ENCODE assay signal across 1 cellular context in the genomic region with DNA sequence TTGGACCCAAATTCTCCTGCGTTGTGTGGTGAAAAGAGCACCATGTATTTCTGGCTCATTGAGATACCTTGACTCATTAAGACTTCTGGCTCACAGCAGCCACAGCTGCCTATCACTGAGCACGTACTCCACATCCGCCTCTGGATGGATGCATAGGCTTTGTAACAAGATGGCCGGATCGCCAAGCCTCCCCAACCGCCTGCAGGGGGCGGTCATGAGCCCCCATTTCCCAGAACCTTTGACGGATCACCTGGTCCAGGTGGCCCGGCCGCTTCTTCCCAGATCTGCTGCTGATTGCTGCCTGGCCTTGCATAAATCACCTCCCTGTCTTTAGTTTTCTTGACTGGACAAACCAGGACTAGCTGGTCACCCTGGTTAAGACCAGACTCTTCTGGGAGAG.
A peak's percentile ranks its signal among the peaks of the same experiment; 100 is the strongest.
TF ChIP-seq lines count a peak whose summit lies in the region.

No MANE protein-coding gene starts in this region.

TF ChIP-seq in H1, 55 proteins besides CTCF, POLR2A, EP300 and RAD21:
- TF ChIP-seq, protein P1, sequence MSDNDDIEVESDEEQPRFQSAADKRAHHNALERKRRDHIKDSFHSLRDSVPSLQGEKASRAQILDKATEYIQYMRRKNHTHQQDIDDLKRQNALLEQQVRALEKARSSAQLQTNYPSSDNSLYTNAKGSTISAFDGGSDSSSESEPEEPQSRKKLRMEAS (IDR thresholded peaks at IDR 0.05), result no peak
- TF ChIP-seq KDM4A (IDR thresholded peaks at IDR 0.05; ENCODE audit: low read depth, low read length, severe bottlenecking) (no peak), YY1 (IDR thresholded peaks at IDR 0.05; ENCODE audit: low read depth, low read length) (peak; percentile 89), SP4 (IDR thresholded peaks at IDR 0.05; ENCODE audit: low read length) (no peak), HDAC2 (IDR thresholded peaks at IDR 0.05; ENCODE audit: borderline replicate concordance in 1 of 2, low read depth in 2 of 2, low read length in 2 of 2) (no peak), POU5F1 (IDR thresholded peaks at IDR 0.05; ENCODE audit: low read depth, low read length) (no peak)
